ENCODE assay signal across 8 cellular contexts in the genomic region with DNA sequence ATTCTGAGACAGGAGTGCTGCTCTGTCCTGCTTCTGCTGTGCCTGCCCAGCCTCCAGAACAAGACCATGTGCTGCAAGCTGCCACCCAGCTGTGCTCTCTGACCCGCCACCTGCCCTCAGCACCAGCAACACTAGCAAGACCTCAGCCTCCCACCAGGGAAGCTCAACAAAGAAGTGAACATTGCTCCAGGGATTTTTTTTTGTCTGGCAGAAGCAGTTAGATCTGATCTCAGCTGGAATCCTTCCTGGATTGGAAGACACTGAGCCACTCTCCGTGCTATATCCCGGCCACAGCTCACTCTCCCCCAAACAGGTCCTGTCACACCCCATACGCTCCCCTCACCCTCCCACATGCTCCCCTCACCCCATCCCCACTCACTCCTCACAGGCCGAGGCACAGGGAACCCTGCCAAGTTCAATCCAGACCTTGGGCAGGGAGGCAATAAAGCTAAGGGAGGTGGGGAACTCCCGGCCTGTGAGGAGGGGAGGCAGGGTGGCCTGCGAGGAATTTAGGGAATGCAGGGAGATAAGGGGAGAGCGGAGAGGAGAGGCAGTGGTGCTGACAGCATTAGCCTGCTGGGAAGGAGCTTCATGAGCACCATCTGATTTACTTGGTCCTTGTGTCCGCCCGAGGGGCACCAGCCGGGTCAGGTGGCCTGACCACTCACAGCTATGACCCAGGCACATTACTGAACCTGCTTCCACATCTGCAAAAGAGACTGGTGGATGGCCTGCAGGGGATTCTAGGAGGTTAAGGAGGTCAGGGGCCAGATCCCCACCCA. TPM values are rescaled to one million over a fixed set of nuclear protein-coding genes. Genes with fewer than 3 reads are reported as not detected.
DNase-seq lines count a peak whose midpoint lies in the region; ATAC-seq, FAIRE-seq and TF ChIP-seq lines count a peak whose summit lies in the region.

No MANE protein-coding gene starts in this region.

- FAIRE-seq in RCC 7860 (lab: Jason Lieb, UNC), result peak; percentile 75

- H3K9me2 ChIP-seq in GM23248 (ENCODE audit: insufficient read depth), result no peaks in the 10 kb centered on the region

- H3K27me3 ChIP-seq in GM23248 (replicated peaks; ENCODE audit: insufficient read depth), result no peaks in the 10 kb centered on the region
- no peaks in the 10 kb centered on the region for H3K27me3 ChIP-seq in prostate gland (replicated peaks; ENCODE audit: insufficient read depth)

- intact Hi-C loops in Right ventricle myocardium superior (cut with DNase I), result no loop called here
- intact Hi-C loops in prostate gland (cut with DNase I), result loop anchor here (2.0 kb wide), 1 partner anchor 29 kb away; no protein-coding TSS in a partner anchor

- H3K36me3 ChIP-seq in GM23248 (ENCODE audit: low read depth) (no peaks in the 10 kb centered on the region), prostate gland (no peaks in the 10 kb centered on the region)

- DNase-seq in GM23248, result peak; percentile 54
- DNase-seq in RCC 7860 (ENCODE audit: low spot score), result peak; percentile 83
- DNase-seq in Right ventricle myocardium superior, result peak; percentile 63
- peak; percentile 49 for DNase-seq in prostate gland (ENCODE audit: low spot score)
- DNase-seq in 8988T, result no peak
- DNase-seq in MV-4-11 (lab: John Stamatoyannopoulos, UW), result no peak

- H3K9ac ChIP-seq in GM23248, result no peak overlapping the region; the same call in 1 of the 2 replicates

- H3K4me1 ChIP-seq in GM23248 (ENCODE audit: insufficient read depth), result peaks cover 28% of the 10 kb centered on the region
- peaks cover 82% of the 10 kb centered on the region for H3K4me1 ChIP-seq in prostate gland (replicated peaks)

- in situ Hi-C loops in GM23248 (cut with MboI), result no loop called here

- H3K27ac ChIP-seq in GM23248, result no peak overlapping the region
- peak overlapping the region; percentile 60 to 93 for H3K27ac ChIP-seq in prostate gland

- H3K4me2 ChIP-seq in GM23248 (ENCODE audit: unreplicated experiment), result peak overlapping the region; percentile 52

- peak; percentile 59 for ATAC-seq in Right ventricle myocardium superior (ENCODE audit: poor library complexity)
- ATAC-seq in HG03097 (IDR thresholded peaks at IDR 0.05; ENCODE audit: low FRiP score, unreplicated experiment), result no peak
- no peak for ATAC-seq in HG02571 (IDR thresholded peaks at IDR 0.05; ENCODE audit: unreplicated experiment)

- no peaks in the 10 kb centered on the region for H4K20me1 ChIP-seq in GM23248 (ENCODE audit: insufficient read depth)

- whole genome bisulfite sequencing in GM23248 (ENCODE audit: low coverage in 1 of 2, low lambda C conversion rate in 2 of 2, missing lambda C conversion rate in 2 of 2), 2 experiments, result 38 to 47% methylated on average over 11 of the region's 11 CpGs
- WGBS in prostate gland, result 12% methylated on average over 11 of the region's 11 CpGs

- H3K9me3 ChIP-seq in GM23248 (ENCODE audit: low read depth) (no peaks in the 10 kb centered on the region), prostate gland (no peaks in the 10 kb centered on the region)

- no peaks in the 10 kb centered on the region for H3K79me2 ChIP-seq in GM23248 (ENCODE audit: insufficient read depth)

- H3K4me3 ChIP-seq in GM23248 (peak overlapping the region; percentile 41; the same call in 1 of the 2 replicates), prostate gland (no peak overlapping the region)

- TF ChIP-seq POLR2A in prostate gland (IDR thresholded peaks at IDR 0.05), result no peak

- TF ChIP-seq CTCF in prostate gland (IDR thresholded peaks at IDR 0.05), result no peak

- no peak overlapping the region for H2AFZ ChIP-seq in GM23248

- no peaks in the 10 kb centered on the region for H3F3A ChIP-seq in GM23248 (ENCODE audit: insufficient read depth)

RNA-seq across cellular contexts. Expression of a gene that starts 29.7 kb away (rescaled TPM):
- 9.0 and 11.0 TPM in 2 replicates for total RNA-seq in GM23248 (2014; rRNA removed; shearing (Covaris generic))
- polyA plus RNA-seq in GM23248 (2016; fragmentation: Nextera tagmentation; extraction: Ambion mirVana), result 0.68 and 1.1 TPM in 2 replicates
- total RNA-seq in Right ventricle myocardium superior (46.6 TPM), prostate gland (10 to 100 TPM; 35.1 to 47.2 TPM)

Comparison
In these comparisons a context has a peak if more than half of its experiments do, and no peak if none do; other contexts are left out.
1. DNase-seq: peak in GM23248 (single experiment), RCC 7860 (single experiment), Right ventricle myocardium superior (single experiment) and prostate gland (single experiment); none in 8988T (single experiment) and MV-4-11 (single experiment).